In the genomic region with DNA sequence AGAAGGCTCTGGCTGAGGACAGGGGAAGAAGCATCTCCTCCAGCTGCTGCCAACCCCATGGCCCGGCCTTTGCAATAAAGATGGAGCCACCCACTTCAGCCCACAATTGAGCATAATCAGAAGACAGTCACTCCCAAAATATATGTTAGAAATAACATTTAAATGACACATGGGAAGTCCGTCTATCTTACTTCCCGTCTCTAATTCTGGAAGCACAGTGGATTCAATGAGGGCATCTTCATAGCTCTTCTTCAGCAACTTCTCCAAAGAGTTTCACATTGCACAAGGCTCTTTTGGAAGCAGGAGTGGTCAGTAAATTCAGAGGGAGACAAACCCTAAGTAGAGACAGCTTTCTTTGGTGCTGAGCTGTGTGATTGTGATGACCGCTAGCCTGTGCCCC, we compare ENCODE assay signal across 24 cellular contexts.
"Had no signal": no experiment of that assay in that cellular context is flagged by ENCODE, and none has a peak within 500 bp of the region (broad histone marks: within the 10 kb centered on the region; RNA-seq: fewer than 3 reads in every experiment).

No MANE protein-coding gene starts in this region.

- H3K4me3 ChIP-seq: cardiac muscle cell, PC-9 had no signal

- DNase-seq: activated CD4-positive, alpha-beta memory T cell treated with anti-CD3 and anti-CD28 coated beads, Interleukin-2, amount 10 ng/mL, durations not matched to agents 7 days and 5 days; activated CD4-positive, alpha-beta T cell treated with anti-CD3 and anti-CD28 coated beads, Interleukin-2, amount 10 ng/mL, durations not matched to agents 7 days and 5 days; activated CD4-positive, CD25-positive, alpha-beta regulatory T cell; activated gamma-delta T cell treated with Interleukin-2 at 50 U/mL for 16 hours; activated naive CD4-positive, alpha-beta T cell treated with anti-CD3 and anti-CD28 coated beads, Interleukin-2, amount 10 ng/mL, durations not matched to agents 7 days and 5 days; activated naive CD8-positive, alpha-beta T cell treated with anti-CD3 and anti-CD28 coated beads for 36 hours; activated T-cell treated with anti-CD3 and anti-CD28 coated beads for 4 hours; activated T-cell treated with anti-CD3 and anti-CD28 coated beads, Interleukin-2, amount 50 U/mL, for 48 hours; brain microvascular endothelial cell; Karpas-422; MM.1S; NCI-H1092 treated with DMSO at 0.1 percent for 48 hours; NCI-H1436; NCI-H1694 treated with DMSO at 0.1 percent for 48 hours; NCI-H2081; NCI-H510A treated with DMSO at 0.1 percent for 48 hours; NCI-H69; NK-92 treated with Interleukin-12 subunit alpha and Interleukin-12 subunit beta, amount 100 ng/mL, for 24 hours; SIG-M5; T-helper 17 cell; T-helper 9 cell had no signal

- H3K27me3 ChIP-seq: brain microvascular endothelial cell, cardiac muscle cell had no signal

- H3K27ac ChIP-seq: brain microvascular endothelial cell, cardiac muscle cell, PC-9, VCaP had no signal

- ATAC-seq: T-helper 17 cell had no signal

- H2AFZ ChIP-seq: PC-9 had no signal

- H3K36me3 ChIP-seq: brain microvascular endothelial cell, cardiac muscle cell had no signal
